Comparison of ENCODE assay signal across 8 cellular contexts in the genomic region with DNA sequence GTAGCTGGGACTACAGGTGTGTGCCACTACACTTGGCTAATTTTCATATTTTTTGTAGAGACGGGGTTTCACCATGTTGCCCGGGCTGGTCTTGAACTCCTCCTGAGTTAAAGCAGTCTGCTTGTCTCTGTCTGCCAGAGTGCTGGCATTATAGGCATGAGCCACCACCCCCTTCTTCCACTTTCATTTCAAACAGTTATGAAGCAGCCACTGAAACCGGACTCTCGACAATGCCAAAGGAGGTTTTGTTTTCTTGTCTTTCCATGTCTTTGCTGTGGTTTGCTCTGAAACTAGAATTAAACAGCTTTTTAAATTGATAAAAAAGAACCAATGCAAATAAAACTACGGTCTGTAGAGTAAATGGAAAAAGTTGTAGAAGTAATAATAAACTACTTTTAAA. TPM values are rescaled to one million over a fixed set of nuclear protein-coding genes. Genes with fewer than 3 reads are reported as not detected.
DNase-seq lines count a peak whose midpoint lies in the region; ATAC-seq and TF ChIP-seq lines count a peak whose summit lies in the region.

No MANE protein-coding gene starts in this region.

- H3K27ac Mint-ChIP-seq in IgD-negative memory B cell, result peak overlapping the region; percentile 47 to 89 (median 83)

- no peaks in the 10 kb centered on the region for H3K27me3 Mint-ChIP-seq in IgD-negative memory B cell

- H3K4me1 Mint-ChIP-seq in IgD-negative memory B cell, result peaks cover 57 to 68% (median 64%) of the 10 kb centered on the region in 3 donors

- peak overlapping the region; percentile 50 to 91 (median 76) for H3K4me3 Mint-ChIP-seq in IgD-negative memory B cell

- CTCF ChIA-PET in GM10248 (lab: Yijun Ruan, JAX), result interaction anchor here (1.4 to 2.5 kb wide), 2 partner anchors 12 to 27 kb away, joined by 3 to 7 read pairs; no protein-coding TSS in a partner anchor

- no peaks in the 10 kb centered on the region for H3K27me3 ChIP-seq in H7 (ENCODE audit: control insufficient read depth, insufficient read depth, low read length)

- DNase-seq in GM10248 (ENCODE audit: extremely low spot score) (peak; percentile 45), fibroblast of gingiva (ENCODE audit: low read depth) (peak; percentile 21), dedifferentiated amniotic fluid mesenchymal stem cell (ENCODE audit: extremely low spot score) (no peak), NCI-H510A (lab: John Stamatoyannopoulos, UW) (no peak), NCI-H187 treated with DMSO at 0.1 percent for 48 hours (lab: John Stamatoyannopoulos, UW) (no peak), H7 (no peak)

- no peak for TF ChIP-seq CTCF in GM10248 (IDR thresholded peaks at IDR 0.05; ENCODE audit: control extremely low read depth, extremely low read depth, low read depth, missing control alignments)

- H3K36me3 ChIP-seq in H7 (replicated peaks; ENCODE audit: control insufficient read depth, insufficient read depth, low read length), result no peaks in the 10 kb centered on the region

- POLR2A ChIA-PET in GM10248 (lab: Yijun Ruan, JAX), result no interaction called here

- peak; percentile 80 for ATAC-seq in GM21526 (IDR thresholded peaks at IDR 0.05; ENCODE audit: low FRiP score, unreplicated experiment)

- no peak overlapping the region for H3K4me3 ChIP-seq in H7 (ENCODE audit: insufficient read depth, low read depth, low read length)

- H3K36me3 Mint-ChIP-seq in IgD-negative memory B cell, result peaks cover 2% of the 10 kb centered on the region

- no peaks in the 10 kb centered on the region for H3K9me3 Mint-ChIP-seq in IgD-negative memory B cell

RNA-seq across cellular contexts. Expression of a gene that starts 30.4 kb away (rescaled TPM):
- 297 TPM for polyA plus RNA-seq in IgD-negative memory B cell
- 89.3 and 103 TPM in 2 replicates for total RNA-seq in H7 (2014; rRNA removed; shearing (Covaris generic))

RNA-seq across cellular contexts. Expression of a gene that starts 45.6 kb away (rescaled TPM):
- 28.9 TPM for polyA plus RNA-seq in IgD-negative memory B cell
- 141 and 160 TPM in 2 replicates for total RNA-seq in H7 (2014; rRNA removed; shearing (Covaris generic))

Comparison
In these comparisons a context has a peak if more than half of its experiments do, and no peak if none do; other contexts are left out.
1. DNase-seq: peak in GM10248 (single experiment) and fibroblast of gingiva (single experiment); none in dedifferentiated amniotic fluid mesenchymal stem cell (single experiment), NCI-H510A (single experiment), NCI-H187 treated with DMSO at 0.1 percent for 48 hours (single experiment) and H7 (single experiment).